In genomic region chr12:27779416-27779815, GRCh38 we compare ENCODE assay signal across 1 cellular context.
TF ChIP-seq lines count a peak whose summit lies in the region.

No MANE protein-coding gene starts in this region.

TF ChIP-seq in K562, 482 proteins besides CTCF, POLR2A, EP300 and RAD21:
- TF ChIP-seq CBX8 (IDR thresholded peaks at IDR 0.05; ENCODE audit: borderline replicate concordance, extremely low read depth, low read depth, low read length, poor library complexity, severe bottlenecking) = no peak
- no peak for TF ChIP-seq SIX5 (IDR thresholded peaks at IDR 0.05; ENCODE audit: borderline replicate concordance in 1 of 2, insufficient read depth in 1 of 2, low read depth in 1 of 2, low read length in 2 of 2)
- TF ChIP-seq GTF2E2 (tag; IDR thresholded peaks at IDR 0.05) = no peak
- TF ChIP-seq ESRRB (CRISPR knock-in tag; IDR thresholded peaks at IDR 0.05; ENCODE audit: borderline replicate concordance) = no peak
- no peak for TF ChIP-seq COPS2 (conservative IDR thresholded peaks at IDR 0.05)
- TF ChIP-seq MEIS2 (IDR thresholded peaks at IDR 0.05; ENCODE audit: partially characterized antibody) = no peak
- TF ChIP-seq KLF10 (CRISPR knock-in tag; IDR thresholded peaks at IDR 0.05) = no peak
- TF ChIP-seq JUND (IDR thresholded peaks at IDR 0.05; ENCODE audit: borderline replicate concordance, low read depth, low read length) = no peak
- TF ChIP-seq JUND (tag; IDR thresholded peaks at IDR 0.05; ENCODE audit: borderline replicate concordance, low read depth, low read length) = no peak
- 0 out of 2 replicates have a peak, but pooled peaks have one; percentile 36 for TF ChIP-seq HOXB6 (CRISPR knock-in tag; IDR thresholded peaks at IDR 0.05; ENCODE audit: borderline replicate concordance)
- no peak for TF ChIP-seq USF2 (CRISPR knock-in tag; IDR thresholded peaks at IDR 0.05)
- no peak for TF ChIP-seq MITF (IDR thresholded peaks at IDR 0.05)
- no peak for TF ChIP-seq ETV6 (IDR thresholded peaks at IDR 0.05; ENCODE audit: borderline replicate concordance in 1 of 2, low read depth in 2 of 2, low read length in 1 of 2)
- no peak for TF ChIP-seq ETV6 (CRISPR knock-in tag; IDR thresholded peaks at IDR 0.05; ENCODE audit: borderline replicate concordance)
- TF ChIP-seq KDM1A (IDR thresholded peaks at IDR 0.05) = peak in 1 of 2 experiments; percentile 25; a peak in 1 of 4 replicates
- TF ChIP-seq CTBP1 (IDR thresholded peaks at IDR 0.05; ENCODE audit: borderline replicate concordance) = no peak
- peak; percentile 59 for TF ChIP-seq EGR1 (conservative IDR thresholded peaks at IDR 0.05)
- TF ChIP-seq SRSF1 (IDR thresholded peaks at IDR 0.05; ENCODE audit: low read depth, low read length) = no peak
- TF ChIP-seq, protein P1, sequence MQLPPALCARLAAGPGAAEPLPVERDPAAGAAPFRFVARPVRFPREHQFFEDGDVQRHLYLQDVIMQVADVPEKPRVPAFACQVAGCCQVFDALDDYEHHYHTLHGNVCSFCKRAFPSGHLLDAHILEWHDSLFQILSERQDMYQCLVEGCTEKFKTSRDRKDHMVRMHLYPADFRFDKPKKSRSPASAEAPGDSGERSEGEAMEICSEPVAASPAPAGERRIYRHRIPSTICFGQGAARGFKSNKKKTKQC (CRISPR knock-in tag; IDR thresholded peaks at IDR 0.05) = no peak
- TF ChIP-seq BCL6 (CRISPR knock-in tag; IDR thresholded peaks at IDR 0.05) = no peak
- TF ChIP-seq, protein P2, sequence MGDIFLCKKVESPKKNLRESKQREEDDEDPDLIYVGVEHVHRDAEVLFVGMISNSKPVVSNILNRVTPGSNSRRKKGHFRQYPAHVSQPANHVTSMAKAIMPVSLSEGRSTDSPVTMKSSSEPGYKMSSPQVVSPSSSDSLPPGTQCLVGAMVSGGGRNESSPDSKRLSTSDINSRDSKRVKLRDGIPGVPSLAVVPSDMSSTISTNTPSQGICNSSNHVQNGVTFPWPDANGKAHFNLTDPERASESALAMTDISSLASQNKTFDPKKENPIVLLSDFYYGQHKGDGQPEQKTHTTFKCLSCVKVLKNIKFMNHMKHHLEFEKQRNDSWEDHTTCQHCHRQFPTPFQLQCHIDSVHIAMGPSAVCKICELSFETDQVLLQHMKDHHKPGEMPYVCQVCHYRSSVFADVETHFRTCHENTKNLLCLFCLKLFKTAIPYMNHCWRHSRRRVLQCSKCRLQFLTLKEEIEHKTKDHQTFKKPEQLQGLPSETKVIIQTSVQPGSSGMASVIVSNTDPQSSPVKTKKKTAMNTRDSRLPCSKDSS (IDR thresholded peaks at IDR 0.05; ENCODE audit: low read depth, partially characterized antibody) = no peak
- 0 out of 2 replicates have a peak, but pooled peaks have one; percentile 5 for TF ChIP-seq MYC (IDR thresholded peaks at IDR 0.05; ENCODE audit: low read depth, low read length)
- TF ChIP-seq MYC (CRISPR knock-in tag; IDR thresholded peaks at IDR 0.05; ENCODE audit: borderline replicate concordance, low read depth) = no peak
- no peak for TF ChIP-seq NFE2 (IDR thresholded peaks at IDR 0.05; ENCODE audit: low read depth)
